In genomic region chr4:99710681-99711345, GRCh38 we compare ENCODE assay signal across 19 cellular contexts. TPM values are rescaled to one million over a fixed set of nuclear protein-coding genes. Genes with fewer than 3 reads are reported as not detected.
A peak's percentile ranks its signal among the peaks of the same experiment; 100 is the strongest.
DNase-seq lines count a peak whose midpoint lies in the region; ATAC-seq and TF ChIP-seq lines count a peak whose summit lies in the region.
"Had no signal": no experiment of that assay in that cellular context is flagged by ENCODE, and none has a peak within 500 bp of the region (broad histone marks: within the 10 kb centered on the region; RNA-seq: fewer than 3 reads in every experiment).

No MANE protein-coding gene starts in this region.

- H3K27ac ChIP-seq in PC-3 (ENCODE audit: low read length), result peak overlapping the region; percentile 81
- peak overlapping the region; percentile 77 for H3K27ac ChIP-seq in smooth muscle cell (ENCODE audit: low read depth)
- H3K27ac ChIP-seq: parathyroid adenoma, skin epidermis, transverse colon had no signal

- H3K4me3 ChIP-seq in PC-3 (ENCODE audit: low read length) (no peak overlapping the region), epithelial cell of proximal tubule (ENCODE audit: low read depth, low read length) (no peak overlapping the region), smooth muscle cell (no peak overlapping the region)
- H3K4me3 ChIP-seq: skin epidermis, transverse colon had no signal

- peak overlapping the region; percentile 44 for H3K27ac Mint-ChIP-seq in activated T-cell treated with anti-CD3 and anti-CD28 coated beads, Interleukin-2, amount 50 U/mL, for 24 hours
- H3K27ac Mint-ChIP-seq: CD4-positive, alpha-beta T cell; naive B cell had no signal

- no TSS peak for BruUV-seq in PC-3 (replicated peaks; lab: Mats Ljungman, UMichigan)

- no peaks in the 10 kb centered on the region for H3K9me2 ChIP-seq in PC-3 (replicated peaks; ENCODE audit: low read length)

- H4K20me1 ChIP-seq in PC-3 (ENCODE audit: low read length), result no peaks in the 10 kb centered on the region
- no peaks in the 10 kb centered on the region for H4K20me1 ChIP-seq in smooth muscle cell (ENCODE audit: low read depth)

- POLR2A ChIA-PET in PC-3 (lab: Charles Lee; ENCODE audit: unreplicated experiment), result interaction anchor here (0.5 kb wide), 1 partner anchor 164 kb away, joined by 3 read pairs; no protein-coding TSS in a partner anchor

- no peaks in the 10 kb centered on the region for H3K79me2 ChIP-seq in PC-3 (ENCODE audit: low read length)
- no peaks in the 10 kb centered on the region for H3K79me2 ChIP-seq in smooth muscle cell (ENCODE audit: low read depth)
- H3K79me2 ChIP-seq: parathyroid adenoma had no signal

- intact Hi-C loops in PC-3 (cut with micrococcal nuclease), result no loop called here

- H3F3A ChIP-seq in PC-3 (ENCODE audit: low read length, unreplicated experiment) (no peaks in the 10 kb centered on the region), smooth muscle cell (ENCODE audit: low read depth) (no peaks in the 10 kb centered on the region)

- no peak for TF ChIP-seq CTCF in PC-3 (conservative IDR thresholded peaks at IDR 0.05; ENCODE audit: low read depth, low read length)
- TF ChIP-seq CTCF in epithelial cell of proximal tubule (conservative IDR thresholded peaks at IDR 0.05; ENCODE audit: low read depth, low read length), result no peak
- TF ChIP-seq CTCF in smooth muscle cell (IDR thresholded peaks at IDR 0.05; ENCODE audit: borderline replicate concordance, insufficient read depth, poor library complexity, severe bottlenecking), result no peak

- H3K9me3 ChIP-seq in PC-3 (ENCODE audit: low read length) (no peaks in the 10 kb centered on the region), smooth muscle cell (replicated peaks; ENCODE audit: low read depth) (no peaks in the 10 kb centered on the region)
- H3K9me3 ChIP-seq: transverse colon had no signal

- ATAC-seq in PC-3 (peak; percentile 95), GM21526 (IDR thresholded peaks at IDR 0.05; ENCODE audit: low FRiP score, unreplicated experiment) (no peak)

- peak overlapping the region; percentile 47 for H3K4me2 ChIP-seq in PC-3 (ENCODE audit: low read length)
- H3K4me2 ChIP-seq in smooth muscle cell, result no peak overlapping the region

- H3K27me3 ChIP-seq in PC-3 (ENCODE audit: low read length) (no peaks in the 10 kb centered on the region), smooth muscle cell (ENCODE audit: low read depth) (no peaks in the 10 kb centered on the region)
- H3K27me3 ChIP-seq: transverse colon had no signal

- H3K27me3 Mint-ChIP-seq in activated T-cell treated with anti-CD3 and anti-CD28 coated beads, Interleukin-2, amount 50 U/mL, for 24 hours, result peaks cover 5% of the 10 kb centered on the region

- CTCF ChIA-PET in PC-3 (lab: Charles Lee), result interaction anchor here (0.6 kb wide), 1 partner anchor 147 kb away, joined by 3 read pairs; the partner anchor contains the start of gene TRMT10A

- no peak overlapping the region for H2AFZ ChIP-seq in PC-3 (ENCODE audit: low read length)
- H2AFZ ChIP-seq in smooth muscle cell (ENCODE audit: low read depth), result no peak overlapping the region
- H2AFZ ChIP-seq: parathyroid adenoma had no signal

- no peak for DNase-seq in activated T-cell treated with anti-CD3 and anti-CD28 coated beads, Interleukin-2, amount 50 U/mL, for 24 hours
- no peak for DNase-seq in activated T-cell treated with anti-CD3 and anti-CD28 coated beads, Interleukin-2, amount 50 U/mL, for 1 hour
- DNase-seq in PC-3 (peak; percentile 87), epithelial cell of proximal tubule (ENCODE audit: low read depth) (peak; percentile 47), smooth muscle cell (lab: John Stamatoyannopoulos, UW; ENCODE audit: unreplicated experiment) (no peak), GM03348 (ENCODE audit: low spot score) (no peak), NCI-H1694 (lab: John Stamatoyannopoulos, UW) (no peak)
- DNase-seq: activated CD8-positive, alpha-beta memory T cell treated with anti-CD3 and anti-CD28 coated beads, Interleukin-2, amount 50 U/mL, for 48 hours; amniotic stem cell; CD4-positive, alpha-beta T cell; foreskin melanocyte; naive B cell; Right ventricle myocardium superior; T-helper 2 cell; transverse colon had no signal

- no peaks in the 10 kb centered on the region for H3K9me3 Mint-ChIP-seq in activated T-cell treated with anti-CD3 and anti-CD28 coated beads, Interleukin-2, amount 50 U/mL, for 24 hours
- H3K9me3 Mint-ChIP-seq: CD4-positive, alpha-beta T cell; naive B cell had no signal

- H3K4me1 ChIP-seq in PC-3 (ENCODE audit: insufficient read depth, low read length), result peaks cover 30% of the 10 kb centered on the region
- no peaks in the 10 kb centered on the region for H3K4me1 ChIP-seq in smooth muscle cell (ENCODE audit: low read depth)
- H3K4me1 ChIP-seq: parathyroid adenoma, transverse colon had no signal

- H3K4me1 Mint-ChIP-seq in activated T-cell treated with anti-CD3 and anti-CD28 coated beads, Interleukin-2, amount 50 U/mL, for 24 hours (ENCODE audit: low read depth), result peaks cover 13% of the 10 kb centered on the region
- H3K4me1 Mint-ChIP-seq: naive B cell had no signal

- no peaks in the 10 kb centered on the region for H3K36me3 Mint-ChIP-seq in activated T-cell treated with anti-CD3 and anti-CD28 coated beads, Interleukin-2, amount 50 U/mL, for 24 hours (ENCODE audit: low read depth)
- H3K36me3 Mint-ChIP-seq: naive B cell had no signal

- H3K36me3 ChIP-seq in PC-3 (ENCODE audit: low read depth, low read length), result no peaks in the 10 kb centered on the region
- no peaks in the 10 kb centered on the region for H3K36me3 ChIP-seq in smooth muscle cell (ENCODE audit: low read depth)
- H3K36me3 ChIP-seq: transverse colon had no signal

- WGBS in smooth muscle cell (ENCODE audit: low lambda C conversion rate), result 95% methylated on average over 1 of the region's 1 CpG

- H3K9ac ChIP-seq in PC-3 (ENCODE audit: low read length) (0 out of 2 replicates have a peak overlapping the region, but pooled peaks have one; percentile 14), smooth muscle cell (ENCODE audit: low read depth) (peak overlapping the region; percentile 48)
- H3K9ac ChIP-seq: parathyroid adenoma had no signal

- H3K4me3 Mint-ChIP-seq in activated T-cell treated with anti-CD3 and anti-CD28 coated beads, Interleukin-2, amount 50 U/mL, for 24 hours, result no peak overlapping the region
- H3K4me3 Mint-ChIP-seq: CD4-positive, alpha-beta T cell; naive B cell had no signal

RNA-seq across cellular contexts. Expression of gene C4orf54, which starts 53.2 kb away (rescaled TPM):
- total RNA-seq in PC-3 (2014; rRNA removed), result 0.04 TPM in 1 of 2 replicates, not detected in the other
- total RNA-seq in epithelial cell of proximal tubule, result 0.07 TPM in 1 of 2 replicates, not detected in the other
- total RNA-seq in smooth muscle cell, result not detected in 2 replicates
- not detected in 2 replicates for polyA plus RNA-seq in smooth muscle cell
- total RNA-seq: CD4-positive, alpha-beta T cell; cerebellum; transverse colon had no signal

Comparison
In these comparisons a context has a peak if more than half of its experiments do, and no peak if none do; other contexts are left out.
1. DNase-seq: peak in PC-3 (single experiment) and epithelial cell of proximal tubule (single experiment); none in activated T-cell treated with anti-CD3 and anti-CD28 coated beads, Interleukin-2, amount 50 U/mL, for 24 hours (single experiment), activated T-cell treated with anti-CD3 and anti-CD28 coated beads, Interleukin-2, amount 50 U/mL, for 1 hour (single experiment), smooth muscle cell (single experiment), GM03348 (single experiment) and NCI-H1694 (single experiment).